Comparison of ENCODE assay signal across 8 cellular contexts in genomic region chr14:22919601-22919921, GRCh38.
A peak's percentile ranks its signal among the peaks of the same experiment; 100 is the strongest.
DNase-seq lines count a peak whose midpoint lies in the region; ATAC-seq, FAIRE-seq and TF ChIP-seq lines count a peak whose summit lies in the region.

No MANE protein-coding gene starts in this region.

- peaks cover 51% of the 10 kb centered on the region for H3K36me3 Mint-ChIP-seq in effector memory CD8-positive, alpha-beta T cell (ENCODE audit: insufficient read depth)

- no peaks in the 10 kb centered on the region for H3K9me3 Mint-ChIP-seq in effector memory CD8-positive, alpha-beta T cell

- H3K9me3 ChIP-seq in KOPT-K1 (ENCODE audit: insufficient read depth, low read length, poor library complexity, severe bottlenecking): no peaks in the 10 kb centered on the region
- H3K9me3 ChIP-seq in neutrophil: no peaks in the 10 kb centered on the region

- no peaks in the 10 kb centered on the region for H3K27me3 Mint-ChIP-seq in effector memory CD8-positive, alpha-beta T cell

- H3K36me3 ChIP-seq in KOPT-K1 (ENCODE audit: insufficient read depth, low read length): peaks cover 70% of the 10 kb centered on the region
- peaks cover 8% of the 10 kb centered on the region for H3K36me3 ChIP-seq in neutrophil

- peaks cover 20 to 33% of the 10 kb centered on the region in 2 donors for H3K4me1 Mint-ChIP-seq in effector memory CD8-positive, alpha-beta T cell (ENCODE audit: low read depth in 2 of 2)

- peak overlapping the region; percentile 65 to 73 for H3K4me3 ChIP-seq in neutrophil (ENCODE audit: low read depth in 1 of 2, low read length in 1 of 2)

- H3K27ac ChIP-seq in KOPT-K1 (ENCODE audit: low read depth, low read length, poor library complexity, severe bottlenecking) (peak overlapping the region; percentile 56), neutrophil (peak overlapping the region; percentile 97)

- H3K4me1 ChIP-seq in neutrophil (ENCODE audit: control insufficient read depth in 1 of 2, insufficient read depth in 1 of 2, low read depth in 1 of 2, low read length in 1 of 2): peaks cover 48% of the 10 kb centered on the region in 2 experiments

- no peak for TF ChIP-seq CTCF in neutrophil (IDR thresholded peaks at IDR 0.05)

- H3K4me3 Mint-ChIP-seq in effector memory CD8-positive, alpha-beta T cell: peak overlapping the region; percentile 98 to 99

- peak; percentile 6 for ATAC-seq in GM19351 (IDR thresholded peaks at IDR 0.05; ENCODE audit: unreplicated experiment)
- ATAC-seq in effector memory CD8-positive, alpha-beta T cell (replicated peaks): no peak

- H3K27ac Mint-ChIP-seq in effector memory CD8-positive, alpha-beta T cell: peak overlapping the region; percentile 100

- no peaks in the 10 kb centered on the region for H3K27me3 ChIP-seq in neutrophil

- FAIRE-seq in RCC 7860 (lab: Jason Lieb, UNC): no peak

- no peak for DNase-seq in effector memory CD8-positive, alpha-beta T cell
- DNase-seq in NCI-H1436 (lab: John Stamatoyannopoulos, UW): no peak
- no peak for DNase-seq in RCC 7860 (ENCODE audit: low spot score)
- DNase-seq in SHP77 (lab: John Stamatoyannopoulos, UW): no peak
- DNase-seq in HuH-7.5 (ENCODE audit: low spot score): no peak
